ENCODE assay signal across 1 cellular context in the genomic region with DNA sequence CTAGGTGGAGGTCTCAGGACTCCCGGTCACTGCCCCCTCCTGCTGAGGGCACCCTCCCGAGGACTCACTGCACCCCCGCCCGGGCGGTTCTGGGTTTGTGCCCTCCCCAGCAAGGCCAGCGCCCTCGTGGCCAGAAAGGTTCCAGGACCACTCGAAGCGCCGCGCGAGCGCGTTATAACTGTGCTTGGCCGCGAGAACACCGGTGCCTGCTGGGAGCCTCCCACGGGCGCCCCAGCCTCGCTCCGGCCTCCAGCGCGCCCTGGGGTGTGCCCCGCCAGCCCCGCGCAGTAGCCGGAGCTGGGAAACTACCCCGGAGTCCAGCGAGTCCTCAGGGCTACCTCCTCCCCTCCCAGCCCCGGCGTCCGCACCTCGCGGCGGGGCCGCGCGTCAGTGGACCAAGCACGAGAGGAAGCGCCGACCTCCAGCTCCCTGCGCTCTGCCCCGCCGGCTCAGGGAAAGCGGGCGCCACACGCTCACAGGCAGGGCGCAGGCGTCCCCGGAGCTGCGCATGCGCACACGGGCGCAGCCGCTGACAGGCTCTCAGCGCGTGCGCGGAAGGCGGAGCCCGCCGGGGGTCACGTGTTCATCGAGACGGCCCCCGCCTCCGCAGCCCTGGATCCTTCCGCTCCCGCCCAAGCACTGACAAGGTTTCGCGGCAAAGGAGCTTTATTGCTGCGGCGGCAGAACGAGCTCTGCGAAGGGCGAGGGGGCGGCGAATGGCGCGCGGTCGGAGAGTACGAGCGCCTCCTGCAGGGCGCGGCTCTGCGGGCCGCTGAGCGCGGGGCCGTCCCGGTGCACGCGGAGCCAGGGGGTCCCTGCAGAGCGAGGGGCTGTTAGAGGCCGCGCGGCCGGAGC.
TF ChIP-seq lines count a peak whose summit lies in the region.

A gene with protein sequence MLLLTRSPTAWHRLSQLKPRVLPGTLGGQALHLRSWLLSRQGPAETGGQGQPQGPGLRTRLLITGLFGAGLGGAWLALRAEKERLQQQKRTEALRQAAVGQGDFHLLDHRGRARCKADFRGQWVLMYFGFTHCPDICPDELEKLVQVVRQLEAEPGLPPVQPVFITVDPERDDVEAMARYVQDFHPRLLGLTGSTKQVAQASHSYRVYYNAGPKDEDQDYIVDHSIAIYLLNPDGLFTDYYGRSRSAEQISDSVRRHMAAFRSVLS (minus strand): TSS at position 495 of the 855 bp plus-strand sequence. CDS start 1,187 bp downstream, outside the sequence.

TF ChIP-seq in GM12878, 131 proteins besides CTCF, POLR2A, EP300 and RAD21 (continued from another document and continues in another):
- TF ChIP-seq, protein P1, sequence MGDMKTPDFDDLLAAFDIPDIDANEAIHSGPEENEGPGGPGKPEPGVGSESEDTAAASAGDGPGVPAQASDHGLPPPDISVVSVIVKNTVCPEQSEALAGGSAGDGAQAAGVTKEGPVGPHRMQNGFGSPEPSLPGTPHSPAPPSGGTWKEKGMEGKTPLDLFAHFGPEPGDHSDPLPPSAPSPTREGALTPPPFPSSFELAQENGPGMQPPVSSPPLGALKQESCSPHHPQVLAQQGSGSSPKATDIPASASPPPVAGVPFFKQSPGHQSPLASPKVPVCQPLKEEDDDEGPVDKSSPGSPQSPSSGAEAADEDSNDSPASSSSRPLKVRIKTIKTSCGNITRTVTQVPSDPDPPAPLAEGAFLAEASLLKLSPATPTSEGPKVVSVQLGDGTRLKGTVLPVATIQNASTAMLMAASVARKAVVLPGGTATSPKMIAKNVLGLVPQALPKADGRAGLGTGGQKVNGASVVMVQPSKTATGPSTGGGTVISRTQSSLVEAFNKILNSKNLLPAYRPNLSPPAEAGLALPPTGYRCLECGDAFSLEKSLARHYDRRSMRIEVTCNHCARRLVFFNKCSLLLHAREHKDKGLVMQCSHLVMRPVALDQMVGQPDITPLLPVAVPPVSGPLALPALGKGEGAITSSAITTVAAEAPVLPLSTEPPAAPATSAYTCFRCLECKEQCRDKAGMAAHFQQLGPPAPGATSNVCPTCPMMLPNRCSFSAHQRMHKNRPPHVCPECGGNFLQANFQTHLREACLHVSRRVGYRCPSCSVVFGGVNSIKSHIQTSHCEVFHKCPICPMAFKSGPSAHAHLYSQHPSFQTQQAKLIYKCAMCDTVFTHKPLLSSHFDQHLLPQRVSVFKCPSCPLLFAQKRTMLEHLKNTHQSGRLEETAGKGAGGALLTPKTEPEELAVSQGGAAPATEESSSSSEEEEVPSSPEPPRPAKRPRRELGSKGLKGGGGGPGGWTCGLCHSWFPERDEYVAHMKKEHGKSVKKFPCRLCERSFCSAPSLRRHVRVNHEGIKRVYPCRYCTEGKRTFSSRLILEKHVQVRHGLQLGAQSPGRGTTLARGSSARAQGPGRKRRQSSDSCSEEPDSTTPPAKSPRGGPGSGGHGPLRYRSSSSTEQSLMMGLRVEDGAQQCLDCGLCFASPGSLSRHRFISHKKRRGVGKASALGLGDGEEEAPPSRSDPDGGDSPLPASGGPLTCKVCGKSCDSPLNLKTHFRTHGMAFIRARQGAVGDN (IDR thresholded peaks at IDR 0.05): peak; percentile 75
- TF ChIP-seq LARP7 (IDR thresholded peaks at IDR 0.05) (peak; percentile 59), CBFB (IDR thresholded peaks at IDR 0.05; ENCODE audit: low read depth) (peak; percentile 69), HDGF (IDR thresholded peaks at IDR 0.05) (no peak; the same call in 1 of the 2 replicates), SMARCA5 (IDR thresholded peaks at IDR 0.05) (peak; percentile 75), POLR2AphosphoS5 (IDR thresholded peaks at IDR 0.05; ENCODE audit: low read length) (peak; percentile 10), RBBP5 (conservative IDR thresholded peaks at IDR 0.05) (no peak), SP1 (IDR thresholded peaks at IDR 0.05; ENCODE audit: low read depth, low read length) (peak; percentile 69), BCL11A (IDR thresholded peaks at IDR 0.05; ENCODE audit: low read depth, low read length) (no peak; the same call in 1 of the 2 replicates), YY1 (IDR thresholded peaks at IDR 0.05; ENCODE audit: low read depth, low read length) (peak; percentile 67; the same call in 1 of the 2 replicates), GATAD2B (conservative IDR thresholded peaks at IDR 0.05; ENCODE audit: low read depth) (peak; percentile 65; the same call in 1 of the 2 replicates), WRNIP1 (IDR thresholded peaks at IDR 0.05; ENCODE audit: borderline replicate concordance, low read depth, low read length) (no peak), HCFC1 (IDR thresholded peaks at IDR 0.05; ENCODE audit: low read length) (peak; percentile 45), GABPA (IDR thresholded peaks at IDR 0.05; ENCODE audit: low read depth) (no peak), MEF2B (IDR thresholded peaks at IDR 0.05; ENCODE audit: partially characterized antibody, poor library complexity, severe bottlenecking) (peak; percentile 22), EGR1 (IDR thresholded peaks at IDR 0.05; ENCODE audit: borderline replicate concordance in 1 of 2, low read depth in 2 of 2, low read length in 2 of 2) (peak in 1 of 2 experiments; percentile 96; a peak in 2 of 3 replicates), MXI1 (IDR thresholded peaks at IDR 0.05; ENCODE audit: low read depth, low read length) (peak; percentile 71), POU2F2 (IDR thresholded peaks at IDR 0.05; ENCODE audit: borderline replicate concordance, low read depth, low read length) (peak; percentile 73), CREM (IDR thresholded peaks at IDR 0.05; ENCODE audit: low read depth) (0 out of 2 replicates have a peak, but pooled peaks have one; percentile 27), PAX5 (IDR thresholded peaks at IDR 0.05; ENCODE audit: borderline replicate concordance, low read depth, low read length) (0 out of 2 replicates have a peak, but pooled peaks have one; percentile 8), NR2F1 (conservative IDR thresholded peaks at IDR 0.05) (peak; percentile 40; the same call in 1 of the 2 replicates), ZBED1 (IDR thresholded peaks at IDR 0.05; ENCODE audit: borderline replicate concordance) (peak; percentile 30; the same call in 1 of the 2 replicates)
- TF ChIP-seq, protein P2, sequence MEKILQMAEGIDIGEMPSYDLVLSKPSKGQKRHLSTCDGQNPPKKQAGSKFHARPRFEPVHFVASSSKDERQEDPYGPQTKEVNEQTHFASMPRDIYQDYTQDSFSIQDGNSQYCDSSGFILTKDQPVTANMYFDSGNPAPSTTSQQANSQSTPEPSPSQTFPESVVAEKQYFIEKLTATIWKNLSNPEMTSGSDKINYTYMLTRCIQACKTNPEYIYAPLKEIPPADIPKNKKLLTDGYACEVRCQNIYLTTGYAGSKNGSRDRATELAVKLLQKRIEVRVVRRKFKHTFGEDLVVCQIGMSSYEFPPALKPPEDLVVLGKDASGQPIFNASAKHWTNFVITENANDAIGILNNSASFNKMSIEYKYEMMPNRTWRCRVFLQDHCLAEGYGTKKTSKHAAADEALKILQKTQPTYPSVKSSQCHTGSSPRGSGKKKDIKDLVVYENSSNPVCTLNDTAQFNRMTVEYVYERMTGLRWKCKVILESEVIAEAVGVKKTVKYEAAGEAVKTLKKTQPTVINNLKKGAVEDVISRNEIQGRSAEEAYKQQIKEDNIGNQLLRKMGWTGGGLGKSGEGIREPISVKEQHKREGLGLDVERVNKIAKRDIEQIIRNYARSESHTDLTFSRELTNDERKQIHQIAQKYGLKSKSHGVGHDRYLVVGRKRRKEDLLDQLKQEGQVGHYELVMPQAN (conservative IDR thresholded peaks at IDR 0.05): peak; percentile 70; the same call in 1 of the 2 replicates
- TF ChIP-seq, protein P3, sequence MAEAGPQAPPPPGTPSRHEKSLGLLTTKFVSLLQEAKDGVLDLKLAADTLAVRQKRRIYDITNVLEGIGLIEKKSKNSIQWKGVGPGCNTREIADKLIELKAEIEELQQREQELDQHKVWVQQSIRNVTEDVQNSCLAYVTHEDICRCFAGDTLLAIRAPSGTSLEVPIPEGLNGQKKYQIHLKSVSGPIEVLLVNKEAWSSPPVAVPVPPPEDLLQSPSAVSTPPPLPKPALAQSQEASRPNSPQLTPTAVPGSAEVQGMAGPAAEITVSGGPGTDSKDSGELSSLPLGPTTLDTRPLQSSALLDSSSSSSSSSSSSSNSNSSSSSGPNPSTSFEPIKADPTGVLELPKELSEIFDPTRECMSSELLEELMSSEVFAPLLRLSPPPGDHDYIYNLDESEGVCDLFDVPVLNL (IDR thresholded peaks at IDR 0.05; ENCODE audit: low read depth, low read length): peak; percentile 53; the same call in 1 of the 2 replicates
- TF ChIP-seq, protein P4, sequence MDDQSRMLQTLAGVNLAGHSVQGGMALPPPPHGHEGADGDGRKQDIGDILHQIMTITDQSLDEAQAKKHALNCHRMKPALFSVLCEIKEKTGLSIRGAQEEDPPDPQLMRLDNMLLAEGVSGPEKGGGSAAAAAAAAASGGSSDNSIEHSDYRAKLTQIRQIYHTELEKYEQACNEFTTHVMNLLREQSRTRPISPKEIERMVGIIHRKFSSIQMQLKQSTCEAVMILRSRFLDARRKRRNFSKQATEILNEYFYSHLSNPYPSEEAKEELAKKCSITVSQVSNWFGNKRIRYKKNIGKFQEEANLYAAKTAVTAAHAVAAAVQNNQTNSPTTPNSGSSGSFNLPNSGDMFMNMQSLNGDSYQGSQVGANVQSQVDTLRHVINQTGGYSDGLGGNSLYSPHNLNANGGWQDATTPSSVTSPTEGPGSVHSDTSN (IDR thresholded peaks at IDR 0.05; ENCODE audit: insufficient replicate concordance, low read depth, low read length): peak; percentile 76
- TF ChIP-seq, protein P5, sequence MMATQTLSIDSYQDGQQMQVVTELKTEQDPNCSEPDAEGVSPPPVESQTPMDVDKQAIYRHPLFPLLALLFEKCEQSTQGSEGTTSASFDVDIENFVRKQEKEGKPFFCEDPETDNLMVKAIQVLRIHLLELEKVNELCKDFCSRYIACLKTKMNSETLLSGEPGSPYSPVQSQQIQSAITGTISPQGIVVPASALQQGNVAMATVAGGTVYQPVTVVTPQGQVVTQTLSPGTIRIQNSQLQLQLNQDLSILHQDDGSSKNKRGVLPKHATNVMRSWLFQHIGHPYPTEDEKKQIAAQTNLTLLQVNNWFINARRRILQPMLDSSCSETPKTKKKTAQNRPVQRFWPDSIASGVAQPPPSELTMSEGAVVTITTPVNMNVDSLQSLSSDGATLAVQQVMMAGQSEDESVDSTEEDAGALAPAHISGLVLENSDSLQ (IDR thresholded peaks at IDR 0.05): peak; percentile 49; the same call in 1 of the 2 replicates
- TF ChIP-seq, protein P6, sequence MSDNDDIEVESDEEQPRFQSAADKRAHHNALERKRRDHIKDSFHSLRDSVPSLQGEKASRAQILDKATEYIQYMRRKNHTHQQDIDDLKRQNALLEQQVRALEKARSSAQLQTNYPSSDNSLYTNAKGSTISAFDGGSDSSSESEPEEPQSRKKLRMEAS (IDR thresholded peaks at IDR 0.05; ENCODE audit: low read depth, low read length): peak; percentile 88
- TF ChIP-seq, protein P7, sequence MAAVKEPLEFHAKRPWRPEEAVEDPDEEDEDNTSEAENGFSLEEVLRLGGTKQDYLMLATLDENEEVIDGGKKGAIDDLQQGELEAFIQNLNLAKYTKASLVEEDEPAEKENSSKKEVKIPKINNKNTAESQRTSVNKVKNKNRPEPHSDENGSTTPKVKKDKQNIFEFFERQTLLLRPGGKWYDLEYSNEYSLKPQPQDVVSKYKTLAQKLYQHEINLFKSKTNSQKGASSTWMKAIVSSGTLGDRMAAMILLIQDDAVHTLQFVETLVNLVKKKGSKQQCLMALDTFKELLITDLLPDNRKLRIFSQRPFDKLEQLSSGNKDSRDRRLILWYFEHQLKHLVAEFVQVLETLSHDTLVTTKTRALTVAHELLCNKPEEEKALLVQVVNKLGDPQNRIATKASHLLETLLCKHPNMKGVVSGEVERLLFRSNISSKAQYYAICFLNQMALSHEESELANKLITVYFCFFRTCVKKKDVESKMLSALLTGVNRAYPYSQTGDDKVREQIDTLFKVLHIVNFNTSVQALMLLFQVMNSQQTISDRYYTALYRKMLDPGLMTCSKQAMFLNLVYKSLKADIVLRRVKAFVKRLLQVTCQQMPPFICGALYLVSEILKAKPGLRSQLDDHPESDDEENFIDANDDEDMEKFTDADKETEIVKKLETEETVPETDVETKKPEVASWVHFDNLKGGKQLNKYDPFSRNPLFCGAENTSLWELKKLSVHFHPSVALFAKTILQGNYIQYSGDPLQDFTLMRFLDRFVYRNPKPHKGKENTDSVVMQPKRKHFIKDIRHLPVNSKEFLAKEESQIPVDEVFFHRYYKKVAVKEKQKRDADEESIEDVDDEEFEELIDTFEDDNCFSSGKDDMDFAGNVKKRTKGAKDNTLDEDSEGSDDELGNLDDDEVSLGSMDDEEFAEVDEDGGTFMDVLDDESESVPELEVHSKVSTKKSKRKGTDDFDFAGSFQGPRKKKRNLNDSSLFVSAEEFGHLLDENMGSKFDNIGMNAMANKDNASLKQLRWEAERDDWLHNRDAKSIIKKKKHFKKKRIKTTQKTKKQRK (IDR thresholded peaks at IDR 0.05; ENCODE audit: low read depth, low read length): no peak
- TF ChIP-seq, protein P8, sequence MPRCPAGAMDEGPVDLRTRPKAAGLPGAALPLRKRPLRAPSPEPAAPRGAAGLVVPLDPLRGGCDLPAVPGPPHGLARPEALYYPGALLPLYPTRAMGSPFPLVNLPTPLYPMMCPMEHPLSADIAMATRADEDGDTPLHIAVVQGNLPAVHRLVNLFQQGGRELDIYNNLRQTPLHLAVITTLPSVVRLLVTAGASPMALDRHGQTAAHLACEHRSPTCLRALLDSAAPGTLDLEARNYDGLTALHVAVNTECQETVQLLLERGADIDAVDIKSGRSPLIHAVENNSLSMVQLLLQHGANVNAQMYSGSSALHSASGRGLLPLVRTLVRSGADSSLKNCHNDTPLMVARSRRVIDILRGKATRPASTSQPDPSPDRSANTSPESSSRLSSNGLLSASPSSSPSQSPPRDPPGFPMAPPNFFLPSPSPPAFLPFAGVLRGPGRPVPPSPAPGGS (IDR thresholded peaks at IDR 0.05; ENCODE audit: borderline replicate concordance, insufficient read depth, low read depth, low read length, poor library complexity, severe bottlenecking): no peak
- TF ChIP-seq, protein P9, sequence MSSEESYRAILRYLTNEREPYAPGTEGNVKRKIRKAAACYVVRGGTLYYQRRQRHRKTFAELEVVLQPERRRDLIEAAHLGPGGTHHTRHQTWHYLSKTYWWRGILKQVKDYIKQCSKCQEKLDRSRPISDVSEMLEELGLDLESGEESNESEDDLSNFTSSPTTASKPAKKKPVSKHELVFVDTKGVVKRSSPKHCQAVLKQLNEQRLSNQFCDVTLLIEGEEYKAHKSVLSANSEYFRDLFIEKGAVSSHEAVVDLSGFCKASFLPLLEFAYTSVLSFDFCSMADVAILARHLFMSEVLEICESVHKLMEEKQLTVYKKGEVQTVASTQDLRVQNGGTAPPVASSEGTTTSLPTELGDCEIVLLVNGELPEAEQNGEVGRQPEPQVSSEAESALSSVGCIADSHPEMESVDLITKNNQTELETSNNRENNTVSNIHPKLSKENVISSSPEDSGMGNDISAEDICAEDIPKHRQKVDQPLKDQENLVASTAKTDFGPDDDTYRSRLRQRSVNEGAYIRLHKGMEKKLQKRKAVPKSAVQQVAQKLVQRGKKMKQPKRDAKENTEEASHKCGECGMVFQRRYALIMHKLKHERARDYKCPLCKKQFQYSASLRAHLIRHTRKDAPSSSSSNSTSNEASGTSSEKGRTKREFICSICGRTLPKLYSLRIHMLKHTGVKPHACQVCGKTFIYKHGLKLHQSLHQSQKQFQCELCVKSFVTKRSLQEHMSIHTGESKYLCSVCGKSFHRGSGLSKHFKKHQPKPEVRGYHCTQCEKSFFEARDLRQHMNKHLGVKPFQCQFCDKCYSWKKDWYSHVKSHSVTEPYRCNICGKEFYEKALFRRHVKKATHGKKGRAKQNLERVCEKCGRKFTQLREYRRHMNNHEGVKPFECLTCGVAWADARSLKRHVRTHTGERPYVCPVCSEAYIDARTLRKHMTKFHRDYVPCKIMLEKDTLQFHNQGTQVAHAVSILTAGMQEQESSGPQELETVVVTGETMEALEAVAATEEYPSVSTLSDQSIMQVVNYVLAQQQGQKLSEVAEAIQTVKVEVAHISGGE (CRISPR knock-in tag; IDR thresholded peaks at IDR 0.05): no peak
